24 cellular contexts compared by ENCODE assay signal in genomic region chr7:1387261-1387660, GRCh38.
"Had no signal": no experiment of that assay in that cellular context is flagged by ENCODE, and none has a peak within 500 bp of the region (broad histone marks: within the 10 kb centered on the region; RNA-seq: fewer than 3 reads in every experiment).

No MANE protein-coding gene starts in this region.

- H3K4me1 ChIP-seq: esophagus squamous epithelium, gastroesophageal sphincter had no signal

- H3K27ac ChIP-seq: epithelial cell of prostate, esophagus squamous epithelium, gastroesophageal sphincter, WERI-Rb-1 had no signal

- H3K27ac Mint-ChIP-seq: activated B cell treated with CpG ODN at 0.5 μM for 24 hours; activated CD8-positive, alpha-beta T cell treated with anti-CD3 and anti-CD28 coated beads for 36 hours; activated naive CD8-positive, alpha-beta T cell; activated T-helper 17 cell treated with anti-CD3 and anti-CD28 coated beads, Interleukin-2, amount 50 U/mL, for 72 hours; T-cell; T-helper 1 cell treated with Interleukin-12 subunit alpha and Interleukin-12 subunit beta and Interleukin-4 antibody, amounts not matched to agents 30 μg/mL and 1 μg/mL, for 36 hours had no signal

- H3K36me3 ChIP-seq: esophagus squamous epithelium, gastroesophageal sphincter, WERI-Rb-1 had no signal

- ATAC-seq: activated CD4-positive, CD25-positive, alpha-beta regulatory T cell treated with anti-CD3 and anti-CD28 coated beads, Interleukin-2, amount 50 U/mL, for 24 hours; activated CD8-positive, alpha-beta T cell treated with anti-CD3 and anti-CD28 coated beads for 36 hours; activated T-cell treated with anti-CD3 and anti-CD28 coated beads, Interleukin-2, amount 50 U/mL, for 4 hours; activated T-helper 17 cell treated with anti-CD3 and anti-CD28 coated beads, Interleukin-2, amount 50 U/mL, for 72 hours; gastroesophageal sphincter; T-cell had no signal

- DNase-seq: activated B cell treated with CpG ODN at 0.5 μM for 24 hours; activated CD4-positive, alpha-beta T cell treated with anti-CD3 and anti-CD28 coated beads for 48 hours; activated CD4-positive, alpha-beta T cell treated with anti-CD3 and anti-CD28 coated beads, Interleukin-2, amount 50 U/mL, for 1 hour; activated CD4-positive, alpha-beta T cell treated with anti-CD3 and anti-CD28 coated beads, Interleukin-2, amount 50 U/mL, for 48 hours; activated CD8-positive, alpha-beta memory T cell treated with anti-CD3 and anti-CD28 coated beads for 24 hours; activated CD8-positive, alpha-beta T cell treated with anti-CD3 and anti-CD28 coated beads for 36 hours; activated effector memory CD4-positive, alpha-beta T cell treated with Interleukin-2 at 50 U/mL for 16 hours; activated gamma-delta T cell treated with Interleukin-2 at 50 U/mL for 16 hours; activated naive CD4-positive, alpha-beta T cell treated with anti-CD3 and anti-CD28 coated beads, Interleukin-2, amount 50 U/mL, for 16 hours; activated naive CD4-positive, alpha-beta T cell treated with Interleukin-2 at 50 U/mL for 16 hours; activated T-cell treated with anti-CD3 and anti-CD28 coated beads, Interleukin-2, amount 50 U/mL, for 4 hours; amniotic stem cell; effector CD8-positive, alpha-beta T cell; esophagus squamous epithelium; foreskin melanocyte; T-cell; T-helper 9 cell; WERI-Rb-1 had no signal

- H3K36me3 Mint-ChIP-seq: T-cell had no signal

- H3K4me3 ChIP-seq: esophagus squamous epithelium, gastroesophageal sphincter had no signal

- H3K4me3 Mint-ChIP-seq: activated B cell treated with CpG ODN at 0.5 μM for 24 hours; activated CD8-positive, alpha-beta T cell treated with anti-CD3 and anti-CD28 coated beads for 36 hours; activated naive CD8-positive, alpha-beta T cell; activated T-cell treated with anti-CD3 and anti-CD28 coated beads, Interleukin-2, amount 50 U/mL, for 4 hours; activated T-helper 17 cell treated with anti-CD3 and anti-CD28 coated beads, Interleukin-2, amount 50 U/mL, for 72 hours; T-cell; T-helper 1 cell treated with Interleukin-12 subunit alpha and Interleukin-12 subunit beta and Interleukin-4 antibody, amounts not matched to agents 30 μg/mL and 1 μg/mL, for 36 hours had no signal

- H3K4me1 Mint-ChIP-seq: activated B cell treated with CpG ODN at 0.5 μM for 24 hours had no signal

- H3K9me3 Mint-ChIP-seq: activated CD8-positive, alpha-beta T cell treated with anti-CD3 and anti-CD28 coated beads for 36 hours; activated T-cell treated with anti-CD3 and anti-CD28 coated beads, Interleukin-2, amount 50 U/mL, for 4 hours; activated T-helper 17 cell treated with anti-CD3 and anti-CD28 coated beads, Interleukin-2, amount 50 U/mL, for 72 hours; T-helper 1 cell treated with Interleukin-12 subunit alpha and Interleukin-12 subunit beta and Interleukin-4 antibody, amounts not matched to agents 30 μg/mL and 1 μg/mL, for 36 hours had no signal
